Comparison of ENCODE assay signal across 38 cellular contexts in the genomic region with DNA sequence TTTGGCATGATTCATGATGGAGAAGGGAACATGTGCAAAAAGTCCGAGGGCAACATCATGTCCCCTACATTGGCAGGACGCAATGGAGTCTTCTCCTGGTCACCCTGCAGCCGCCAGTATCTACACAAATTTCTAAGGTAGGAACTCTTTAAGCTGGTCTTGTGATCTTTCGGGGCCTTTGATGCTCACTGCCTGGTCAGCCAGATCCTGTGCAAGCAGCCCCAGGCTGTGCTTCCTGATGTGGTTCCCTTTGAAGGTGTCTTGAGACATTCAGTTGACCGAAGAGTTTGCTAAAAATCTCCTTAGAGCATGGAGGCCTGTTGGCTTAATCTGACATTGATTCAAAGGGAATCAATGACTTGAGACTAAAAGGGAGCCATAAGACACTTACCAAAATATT.
"Had no signal": no experiment of that assay in that cellular context is flagged by ENCODE, and none has a peak within 500 bp of the region (broad histone marks: within the 10 kb centered on the region; RNA-seq: fewer than 3 reads in every experiment).

No MANE protein-coding gene starts in this region.

- H3K4me3 ChIP-seq: adrenal gland, ascending aorta, body of pancreas, breast epithelium, cardiac muscle cell had no signal

- H3K36me3 Mint-ChIP-seq: activated naive CD4-positive, alpha-beta T cell treated with anti-CD3 and anti-CD28 coated beads, Interleukin-2, amount 10 ng/mL, durations not matched to agents 7 days and 5 days; activated naive CD4-positive, alpha-beta T cell treated with anti-CD3 and anti-CD28 coated beads, Interleukin-2, amount 50 U/mL, for 24 hours; activated naive CD4-positive, alpha-beta T cell treated with anti-CD3 and anti-CD28 coated beads, Interleukin-2, amount 50 U/mL, for 72 hours; activated naive CD8-positive, alpha-beta T cell; activated naive CD8-positive, alpha-beta T cell treated with anti-CD3 and anti-CD28 coated beads for 36 hours; activated naive CD8-positive, alpha-beta T cell treated with anti-CD3 and anti-CD28 coated beads, Interleukin-2, amount 10 ng/mL, durations not matched to agents 7 days and 5 days; brain had no signal

- H3K27ac Mint-ChIP-seq: activated naive CD4-positive, alpha-beta T cell treated with anti-CD3 and anti-CD28 coated beads for 36 hours; activated naive CD4-positive, alpha-beta T cell treated with anti-CD3 and anti-CD28 coated beads, Interleukin-2, amount 10 ng/mL, durations not matched to agents 7 days and 5 days; activated naive CD4-positive, alpha-beta T cell treated with anti-CD3 and anti-CD28 coated beads, Interleukin-2, amount 50 U/mL, for 24 hours; activated naive CD4-positive, alpha-beta T cell treated with anti-CD3 and anti-CD28 coated beads, Interleukin-2, amount 50 U/mL, for 72 hours; activated naive CD8-positive, alpha-beta T cell; activated naive CD8-positive, alpha-beta T cell treated with anti-CD3 and anti-CD28 coated beads for 36 hours; activated naive CD8-positive, alpha-beta T cell treated with anti-CD3 and anti-CD28 coated beads, Interleukin-2, amount 10 ng/mL, durations not matched to agents 7 days and 5 days; activated naive CD8-positive, alpha-beta T cell treated with anti-CD3 and anti-CD28 coated beads, Interleukin-2, amount 50 U/mL, for 24 hours; activated T-cell treated with anti-CD3 and anti-CD28 coated beads, Interleukin-2, amount 50 U/mL, for 24 hours; activated T-cell treated with anti-CD3 and anti-CD28 coated beads, Interleukin-2, amount 50 U/mL, for 72 hours; activated T-helper 1 cell treated with anti-CD3 and anti-CD28 coated beads, Interleukin-12 subunit alpha, Interleukin-12 subunit beta, Interleukin-2, Interleukin-4 antibody, amounts not matched to agents 30 ng/mL and 10 ng/mL and 1 ng/mL, durations not matched to agents 14 hours and 24 hours and 36 hours; activated T-helper 17 cell treated with anti-CD3 and anti-CD28 coated beads, Interleukin-2, amount 50 U/mL, for 72 hours; activated T-helper 2 cell treated with anti-CD3 and anti-CD28 coated beads, Interferon-gamma antibody, Interleukin-2, Interleukin-4, amounts not matched to agents 10 μg/mL and 5 μg/mL and 100 μg/mL, durations not matched to agents 14 hours and 24 hours and 36 hours; brain had no signal

- DNase-seq: activated effector memory CD4-positive, alpha-beta T cell treated with anti-CD3 and anti-CD28 coated beads, Interleukin-2, amount 50 U/mL, for 16 hours; activated effector memory CD4-positive, alpha-beta T cell treated with Interleukin-2 at 50 U/mL for 16 hours; activated gamma-delta T cell; activated gamma-delta T cell treated with Interleukin-2 at 50 U/mL for 16 hours; activated naive CD4-positive, alpha-beta T cell; activated naive CD4-positive, alpha-beta T cell treated with anti-CD3 and anti-CD28 coated beads for 36 hours; activated naive CD4-positive, alpha-beta T cell treated with anti-CD3 and anti-CD28 coated beads, Interleukin-2, amount 10 ng/mL, durations not matched to agents 7 days and 5 days; activated naive CD4-positive, alpha-beta T cell treated with anti-CD3 and anti-CD28 coated beads, Interleukin-2, amount 50 U/mL, for 16 hours; activated naive CD4-positive, alpha-beta T cell treated with Interleukin-2 at 50 U/mL for 16 hours; activated naive CD8-positive, alpha-beta T cell treated with anti-CD3 and anti-CD28 coated beads for 36 hours; activated naive CD8-positive, alpha-beta T cell treated with anti-CD3 and anti-CD28 coated beads, Interleukin-2, amount 10 ng/mL, durations not matched to agents 7 days and 5 days; activated naive CD8-positive, alpha-beta T cell treated with anti-CD3 and anti-CD28 coated beads, Interleukin-2, amount 50 U/mL, for 24 hours; activated T-cell treated with anti-CD3 and anti-CD28 coated beads, Interleukin-2, amount 50 U/mL, for 1 hour; activated T-cell treated with anti-CD3 and anti-CD28 coated beads, Interleukin-2, amount 50 U/mL, for 24 hours; activated T-cell treated with anti-CD3 and anti-CD28 coated beads, Interleukin-2, amount 50 U/mL, for 4 hours; activated T-cell treated with anti-CD3 and anti-CD28 coated beads, Interleukin-2, amount 50 U/mL, for 48 hours; activated T-cell treated with anti-CD3 and anti-CD28 coated beads, Interleukin-2, amount 50 U/mL, for 72 hours; adrenal gland; amniotic stem cell; amygdala; anterior cingulate cortex; aorta; body of pancreas; brain microvascular endothelial cell; caudate nucleus; central memory CD4-positive, alpha-beta T cell; cerebellar nuclear complex had no signal

- H3K4me3 Mint-ChIP-seq: activated naive CD4-positive, alpha-beta T cell treated with anti-CD3 and anti-CD28 coated beads for 36 hours; activated naive CD4-positive, alpha-beta T cell treated with anti-CD3 and anti-CD28 coated beads, Interleukin-2, amount 10 ng/mL, durations not matched to agents 7 days and 5 days; activated naive CD4-positive, alpha-beta T cell treated with anti-CD3 and anti-CD28 coated beads, Interleukin-2, amount 50 U/mL, for 24 hours; activated naive CD8-positive, alpha-beta T cell; activated naive CD8-positive, alpha-beta T cell treated with anti-CD3 and anti-CD28 coated beads for 36 hours; activated naive CD8-positive, alpha-beta T cell treated with anti-CD3 and anti-CD28 coated beads, Interleukin-2, amount 10 ng/mL, durations not matched to agents 7 days and 5 days; activated naive CD8-positive, alpha-beta T cell treated with anti-CD3 and anti-CD28 coated beads, Interleukin-2, amount 50 U/mL, for 24 hours; activated T-cell treated with anti-CD3 and anti-CD28 coated beads, Interleukin-2, amount 50 U/mL, for 24 hours; activated T-cell treated with anti-CD3 and anti-CD28 coated beads, Interleukin-2, amount 50 U/mL, for 4 hours; activated T-cell treated with anti-CD3 and anti-CD28 coated beads, Interleukin-2, amount 50 U/mL, for 72 hours; activated T-helper 1 cell treated with anti-CD3 and anti-CD28 coated beads, Interleukin-12 subunit alpha, Interleukin-12 subunit beta, Interleukin-2, Interleukin-4 antibody, amounts not matched to agents 30 ng/mL and 10 ng/mL and 1 ng/mL, durations not matched to agents 14 hours and 24 hours and 36 hours; activated T-helper 17 cell treated with anti-CD3 and anti-CD28 coated beads, Interleukin-2, amount 50 U/mL, for 72 hours; brain; central memory CD8-positive, alpha-beta T cell had no signal

- H3K27me3 ChIP-seq: adrenal gland, ascending aorta, body of pancreas, brain microvascular endothelial cell, breast epithelium, cardiac muscle cell had no signal

- ATAC-seq: activated naive CD4-positive, alpha-beta T cell treated with anti-CD3 and anti-CD28 coated beads, Interleukin-2, amount 50 U/mL, for 72 hours; activated naive CD8-positive, alpha-beta T cell treated with anti-CD3 and anti-CD28 coated beads, Interleukin-2, amount 50 U/mL, for 24 hours; activated T-cell treated with anti-CD3 and anti-CD28 coated beads, Interleukin-2, amount 50 U/mL, for 4 hours; activated T-cell treated with anti-CD3 and anti-CD28 coated beads, Interleukin-2, amount 50 U/mL, for 72 hours; activated T-helper 17 cell treated with anti-CD3 and anti-CD28 coated beads, Interleukin-2, amount 50 U/mL, for 72 hours; body of pancreas had no signal

- H3K4me1 ChIP-seq: adrenal gland, ascending aorta, body of pancreas, breast epithelium had no signal

- H3K9me3 Mint-ChIP-seq: activated naive CD4-positive, alpha-beta T cell treated with anti-CD3 and anti-CD28 coated beads for 36 hours; activated naive CD4-positive, alpha-beta T cell treated with anti-CD3 and anti-CD28 coated beads, Interleukin-2, amount 10 ng/mL, durations not matched to agents 7 days and 5 days; activated naive CD8-positive, alpha-beta T cell treated with anti-CD3 and anti-CD28 coated beads for 36 hours; activated naive CD8-positive, alpha-beta T cell treated with anti-CD3 and anti-CD28 coated beads, Interleukin-2, amount 10 ng/mL, durations not matched to agents 7 days and 5 days; activated T-cell treated with anti-CD3 and anti-CD28 coated beads, Interleukin-2, amount 50 U/mL, for 24 hours; activated T-helper 1 cell treated with anti-CD3 and anti-CD28 coated beads, Interleukin-12 subunit alpha, Interleukin-12 subunit beta, Interleukin-2, Interleukin-4 antibody, amounts not matched to agents 30 ng/mL and 10 ng/mL and 1 ng/mL, durations not matched to agents 14 hours and 24 hours and 36 hours; activated T-helper 17 cell treated with anti-CD3 and anti-CD28 coated beads, Interleukin-2, amount 50 U/mL, for 72 hours; activated T-helper 2 cell treated with anti-CD3 and anti-CD28 coated beads, Interferon-gamma antibody, Interleukin-2, Interleukin-4, amounts not matched to agents 10 μg/mL and 5 μg/mL and 100 μg/mL, durations not matched to agents 14 hours and 24 hours and 36 hours had no signal

- H3K27ac ChIP-seq: adrenal gland, ascending aorta, body of pancreas, brain microvascular endothelial cell, breast epithelium, cardiac muscle cell had no signal

- H3K4me1 Mint-ChIP-seq: activated naive CD4-positive, alpha-beta T cell treated with anti-CD3 and anti-CD28 coated beads, Interleukin-2, amount 10 ng/mL, durations not matched to agents 7 days and 5 days; activated naive CD4-positive, alpha-beta T cell treated with anti-CD3 and anti-CD28 coated beads, Interleukin-2, amount 50 U/mL, for 24 hours; activated naive CD8-positive, alpha-beta T cell treated with anti-CD3 and anti-CD28 coated beads for 36 hours; activated naive CD8-positive, alpha-beta T cell treated with anti-CD3 and anti-CD28 coated beads, Interleukin-2, amount 10 ng/mL, durations not matched to agents 7 days and 5 days; activated naive CD8-positive, alpha-beta T cell treated with anti-CD3 and anti-CD28 coated beads, Interleukin-2, amount 50 U/mL, for 24 hours; activated T-helper 17 cell treated with anti-CD3 and anti-CD28 coated beads, Interleukin-2, amount 50 U/mL, for 72 hours; central memory CD8-positive, alpha-beta T cell had no signal

- H3K9me3 ChIP-seq: adrenal gland, ascending aorta, body of pancreas, breast epithelium had no signal

- H3K36me3 ChIP-seq: adrenal gland, ascending aorta, brain microvascular endothelial cell, breast epithelium, cardiac muscle cell had no signal

- H3K27me3 Mint-ChIP-seq: activated naive CD4-positive, alpha-beta T cell treated with anti-CD3 and anti-CD28 coated beads, Interleukin-2, amount 10 ng/mL, durations not matched to agents 7 days and 5 days; activated naive CD4-positive, alpha-beta T cell treated with anti-CD3 and anti-CD28 coated beads, Interleukin-2, amount 50 U/mL, for 24 hours; activated naive CD8-positive, alpha-beta T cell; activated naive CD8-positive, alpha-beta T cell treated with anti-CD3 and anti-CD28 coated beads, Interleukin-2, amount 50 U/mL, for 24 hours; activated T-helper 17 cell treated with anti-CD3 and anti-CD28 coated beads, Interleukin-2, amount 50 U/mL, for 72 hours; central memory CD8-positive, alpha-beta T cell had no signal
